Comparison of ENCODE assay signal across 11 cellular contexts in genomic region chr2:230069418-230069817, GRCh38. TPM values are rescaled to one million over a fixed set of nuclear protein-coding genes. Genes with fewer than 3 reads are reported as not detected.
DNase-seq lines count a peak whose midpoint lies in the region; ATAC-seq and TF ChIP-seq lines count a peak whose summit lies in the region.
"Had no signal": no experiment of that assay in that cellular context is flagged by ENCODE, and none has a peak within 500 bp of the region (broad histone marks: within the 10 kb centered on the region; RNA-seq: fewer than 3 reads in every experiment).

No MANE protein-coding gene starts in this region.

- no peak for TF ChIP-seq CTCF in WTC11 (IDR thresholded peaks at IDR 0.05)

- H3K4me3 ChIP-seq in HAP-1: no peak overlapping the region

- peaks cover 15% of the 10 kb centered on the region for H3K4me1 Mint-ChIP-seq in activated naive CD4-positive, alpha-beta T cell treated with anti-CD3 and anti-CD28 coated beads, Interleukin-2, amount 50 U/mL, for 24 hours
- peaks cover 9% of the 10 kb centered on the region for H3K4me1 Mint-ChIP-seq in WTC11
- peaks cover 13 to 27% (median 16%) of the 10 kb centered on the region in 3 donors for H3K4me1 Mint-ChIP-seq in naive B cell
- peaks cover 35% of the 10 kb centered on the region for H3K4me1 Mint-ChIP-seq in stimulated activated naive CD8-positive, alpha-beta T cell treated with anti-CD3 and anti-CD28 coated beads, Interleukin-15, amount 100 ng/mL, for 72 hours

- no peaks in the 10 kb centered on the region for H3K27me3 ChIP-seq in HAP-1 (ENCODE audit: low read depth)
- H3K27me3 ChIP-seq: breast epithelium had no signal

- DNase-seq in activated naive CD4-positive, alpha-beta T cell (lab: John Stamatoyannopoulos, UW): no peak
- DNase-seq in WTC11 (ENCODE audit: low spot score) (no peak), naive B cell (no peak), midbrain (lab: John Stamatoyannopoulos, UW) (no peak), HAP-1 (ENCODE audit: low spot score in 2 of 2) (no peak), AML-193 (lab: John Stamatoyannopoulos, UW) (no peak)
- no peak for DNase-seq in stimulated activated naive CD8-positive, alpha-beta T cell treated with anti-CD3 and anti-CD28 coated beads, Interleukin-15, amount 100 ng/mL, for 72 hours
- DNase-seq: left ventricle myocardium superior, NCI-H446 treated with DMSO at 0.1 percent for 48 hours had no signal

- POLR2A ChIA-PET in WTC11 (lab: Charles Lee): no interaction called here

- H3K36me3 ChIP-seq in HAP-1 (replicated peaks): peaks cover 8% of the 10 kb centered on the region; the same call in 1 of the 2 replicates
- H3K36me3 ChIP-seq: breast epithelium had no signal

- H3K27me3 Mint-ChIP-seq in activated naive CD4-positive, alpha-beta T cell treated with anti-CD3 and anti-CD28 coated beads, Interleukin-2, amount 50 U/mL, for 24 hours: peaks cover 2% of the 10 kb centered on the region
- H3K27me3 Mint-ChIP-seq in WTC11 (ENCODE audit: low read depth): peaks cover 44% of the 10 kb centered on the region
- H3K27me3 Mint-ChIP-seq in naive B cell: peaks cover 9 to 15% (median 10%) of the 10 kb centered on the region in 3 donors
- peaks cover 19% of the 10 kb centered on the region for H3K27me3 Mint-ChIP-seq in stimulated activated naive CD8-positive, alpha-beta T cell treated with anti-CD3 and anti-CD28 coated beads, Interleukin-15, amount 100 ng/mL, for 72 hours

- in situ Hi-C loops in HAP-1 (cut with MboI; ENCODE audit: low sequenced_read_pairs): loop anchor here (25.0 kb wide), 1 partner anchor 282 kb away; no protein-coding TSS in a partner anchor

- no peak for ATAC-seq in WTC11
- ATAC-seq in naive B cell (ENCODE audit: low read depth in 2 of 2): no peak
- ATAC-seq in stimulated activated naive CD8-positive, alpha-beta T cell treated with anti-CD3 and anti-CD28 coated beads, Interleukin-15, amount 100 ng/mL, for 72 hours: no peak

- CTCF ChIA-PET in WTC11 (lab: Charles Lee): interaction anchor here (1.4 to 5.6 kb wide), 5 partner anchors 16 to 91 kb away, joined by 6 to 88 read pairs (median 7); no protein-coding TSS in a partner anchor

- no peak overlapping the region for H3K27ac Mint-ChIP-seq in activated naive CD4-positive, alpha-beta T cell treated with anti-CD3 and anti-CD28 coated beads, Interleukin-2, amount 50 U/mL, for 24 hours
- no peak overlapping the region for H3K27ac Mint-ChIP-seq in WTC11
- H3K27ac Mint-ChIP-seq in naive B cell: no peak overlapping the region
- H3K27ac Mint-ChIP-seq in stimulated activated naive CD8-positive, alpha-beta T cell treated with anti-CD3 and anti-CD28 coated beads, Interleukin-15, amount 100 ng/mL, for 72 hours: peak overlapping the region in 1 of 2 donors; percentile 43

- H3K9me3 ChIP-seq in HAP-1: no peaks in the 10 kb centered on the region
- H3K9me3 ChIP-seq: breast epithelium had no signal

- H3K4me3 Mint-ChIP-seq in activated naive CD4-positive, alpha-beta T cell treated with anti-CD3 and anti-CD28 coated beads, Interleukin-2, amount 50 U/mL, for 24 hours: peak overlapping the region; percentile 88
- H3K4me3 Mint-ChIP-seq in WTC11: peak overlapping the region; percentile 79
- H3K4me3 Mint-ChIP-seq in naive B cell: peak overlapping the region; percentile 50 to 97 (median 92)
- peak overlapping the region; percentile 53 to 69 for H3K4me3 Mint-ChIP-seq in stimulated activated naive CD8-positive, alpha-beta T cell treated with anti-CD3 and anti-CD28 coated beads, Interleukin-15, amount 100 ng/mL, for 72 hours

- peaks cover 7% of the 10 kb centered on the region for H3K9me3 Mint-ChIP-seq in activated naive CD4-positive, alpha-beta T cell treated with anti-CD3 and anti-CD28 coated beads, Interleukin-2, amount 50 U/mL, for 24 hours
- peaks cover 7% of the 10 kb centered on the region for H3K9me3 Mint-ChIP-seq in WTC11
- peaks cover 0 to 8% (median 3%) of the 10 kb centered on the region in 7 donors for H3K9me3 Mint-ChIP-seq in naive B cell
- no peaks in the 10 kb centered on the region for H3K9me3 Mint-ChIP-seq in stimulated activated naive CD8-positive, alpha-beta T cell treated with anti-CD3 and anti-CD28 coated beads, Interleukin-15, amount 100 ng/mL, for 72 hours

- no peaks in the 10 kb centered on the region for H3K36me3 Mint-ChIP-seq in activated naive CD4-positive, alpha-beta T cell treated with anti-CD3 and anti-CD28 coated beads, Interleukin-2, amount 50 U/mL, for 24 hours
- H3K36me3 Mint-ChIP-seq in WTC11 (peaks cover 3% of the 10 kb centered on the region; the same call in 1 of the 2 replicates), naive B cell (no peaks in the 10 kb centered on the region)

- peaks cover 7% of the 10 kb centered on the region for H3K4me1 ChIP-seq in HAP-1
- H3K4me1 ChIP-seq: breast epithelium had no signal

TF ChIP-seq in WTC11, 78 proteins besides CTCF, POLR2A, EP300 and RAD21 (continues in another document):
- TF ChIP-seq ZNF232 (CRISPR knock-in tag; IDR thresholded peaks at IDR 0.05): no peak
- TF ChIP-seq SMAD3 (CRISPR knock-in tag; IDR thresholded peaks at IDR 0.05; ENCODE audit: borderline replicate concordance): no peak
- TF ChIP-seq STAT6 (CRISPR knock-in tag; conservative IDR thresholded peaks at IDR 0.05; ENCODE audit: low read depth): no peak
- no peak for TF ChIP-seq FOXP1 (CRISPR knock-in tag; IDR thresholded peaks at IDR 0.05; ENCODE audit: borderline replicate concordance)
- TF ChIP-seq E2F1 (CRISPR knock-in tag; IDR thresholded peaks at IDR 0.05): no peak
- no peak for TF ChIP-seq NR2C2 (CRISPR knock-in tag; IDR thresholded peaks at IDR 0.05)
- TF ChIP-seq AR (CRISPR knock-in tag; IDR thresholded peaks at IDR 0.05): no peak

RNA-seq across cellular contexts. Expression of gene SLC16A14, which starts 0.7 kb away (rescaled TPM):
- total RNA-seq in WTC11 (2021): 1.7 to 2.7 TPM (median 2.6 TPM) in 3 replicates
- polyA plus RNA-seq in naive B cell (ENCODE audit: low read depth in 6 of 6): under 1 TPM in 4 of 6 donors, not detected in 2; 0.25 to 0.44 (median 0.27) TPM
